In genomic region chr15:41692049-41692448, GRCh38 we compare ENCODE assay signal across 16 cellular contexts. TPM values are rescaled to one million over a fixed set of nuclear protein-coding genes. Genes with fewer than 3 reads are reported as not detected.
A peak's percentile ranks its signal among the peaks of the same experiment; 100 is the strongest.
DNase-seq lines count a peak whose midpoint lies in the region; ATAC-seq, FAIRE-seq and TF ChIP-seq lines count a peak whose summit lies in the region.
"Had no signal": no experiment of that assay in that cellular context is flagged by ENCODE, and none has a peak within 500 bp of the region (broad histone marks: within the 10 kb centered on the region; RNA-seq: fewer than 3 reads in every experiment).

No MANE protein-coding gene starts in this region.

- POLR2A ChIA-PET in naive thymus-derived CD4-positive, alpha-beta T cell (lab: Charles Lee): interaction anchor here (1.2 kb wide), 1 partner anchor 9 kb away, joined by 3 read pairs; no protein-coding TSS in a partner anchor

- H3K36me3 ChIP-seq in naive thymus-derived CD4-positive, alpha-beta T cell (ENCODE audit: control insufficient read depth in 2 of 3, insufficient read depth in 3 of 3, low read length in 3 of 3): peaks cover 0 to 9% (median 6%) of the 10 kb centered on the region in 3 experiments

- no peaks in the 10 kb centered on the region for H3K9me3 ChIP-seq in naive thymus-derived CD4-positive, alpha-beta T cell (ENCODE audit: control insufficient read depth in 2 of 3, low read length in 3 of 3)
- H3K9me3 ChIP-seq: spleen, tibial nerve had no signal

- peak overlapping the region; percentile 53 for H3K4me3 Mint-ChIP-seq in T-helper 2 cell treated with Interferon-gamma antibody and Interleukin-4, amounts not matched to agents 5 μg/mL and 100 μg/mL, for 36 hours
- H3K4me3 Mint-ChIP-seq in activated naive CD8-positive, alpha-beta T cell: peak overlapping the region; percentile 55
- peak overlapping the region in 9 of 10 donors; percentile 6 to 59 (median 36) for H3K4me3 Mint-ChIP-seq in naive thymus-derived CD4-positive, alpha-beta T cell

- H3K9me3 Mint-ChIP-seq in T-helper 2 cell treated with Interferon-gamma antibody and Interleukin-4, amounts not matched to agents 5 μg/mL and 100 μg/mL, for 36 hours: no peaks in the 10 kb centered on the region
- H3K9me3 Mint-ChIP-seq in activated naive CD8-positive, alpha-beta T cell (ENCODE audit: low read depth): no peaks in the 10 kb centered on the region
- H3K9me3 Mint-ChIP-seq in naive thymus-derived CD4-positive, alpha-beta T cell: no peaks in the 10 kb centered on the region

- no peaks in the 10 kb centered on the region for H3K27me3 ChIP-seq in naive thymus-derived CD4-positive, alpha-beta T cell (ENCODE audit: control insufficient read depth in 2 of 2, insufficient read depth in 2 of 2, low read length in 2 of 2)
- H3K27me3 ChIP-seq: spleen, tibial nerve had no signal

- no peak for TF ChIP-seq POLR2A in GM12891 (IDR thresholded peaks at IDR 0.05; ENCODE audit: low read depth, low read length)
- TF ChIP-seq POLR2A in GM12892 (IDR thresholded peaks at IDR 0.05; ENCODE audit: low read depth, low read length): no peak

- H3K4me1 ChIP-seq in naive thymus-derived CD4-positive, alpha-beta T cell (ENCODE audit: control insufficient read depth in 2 of 2, insufficient read depth in 2 of 2, low read length in 2 of 2): peaks cover 0 to 15% of the 10 kb centered on the region in 2 donors

- no peaks in the 10 kb centered on the region for H3K27me3 Mint-ChIP-seq in T-helper 2 cell treated with Interferon-gamma antibody and Interleukin-4, amounts not matched to agents 5 μg/mL and 100 μg/mL, for 36 hours (ENCODE audit: low read depth)
- H3K27me3 Mint-ChIP-seq in activated naive CD8-positive, alpha-beta T cell: no peaks in the 10 kb centered on the region
- H3K27me3 Mint-ChIP-seq in naive thymus-derived CD4-positive, alpha-beta T cell: no peaks in the 10 kb centered on the region

- no peak overlapping the region for H3K27ac ChIP-seq in naive thymus-derived CD4-positive, alpha-beta T cell (ENCODE audit: low read depth, low read length)
- H3K27ac ChIP-seq: tibial nerve had no signal

- CTCF ChIA-PET in naive thymus-derived CD4-positive, alpha-beta T cell (lab: Charles Lee): interaction anchor here (1.2 kb wide), 1 partner anchor 11 kb away, joined by 4 read pairs; no protein-coding TSS in a partner anchor

- no peak for DNase-seq in T-helper 2 cell treated with Interferon-gamma antibody and Interleukin-4, amounts not matched to agents 5 μg/mL and 100 μg/mL, for 36 hours (ENCODE audit: low spot score)
- DNase-seq in T-helper 2 cell: no peak
- no peak for DNase-seq in GM12891 (ENCODE audit: insufficient read length, low spot score)
- DNase-seq in naive thymus-derived CD4-positive, alpha-beta T cell: no peak
- DNase-seq in GM12892 (ENCODE audit: insufficient read length): no peak
- DNase-seq in hippocampal formation (lab: John Stamatoyannopoulos, UW): no peak
- DNase-seq: activated CD8-positive, alpha-beta memory T cell treated with anti-CD3 and anti-CD28 coated beads for 24 hours; DMS53; nucleus accumbens; spleen had no signal

- no peak for ATAC-seq in naive thymus-derived CD4-positive, alpha-beta T cell
- no peak for ATAC-seq in HG03196 (IDR thresholded peaks at IDR 0.05; ENCODE audit: unreplicated experiment)

- peaks cover 34% of the 10 kb centered on the region for H3K4me1 Mint-ChIP-seq in T-helper 2 cell treated with Interferon-gamma antibody and Interleukin-4, amounts not matched to agents 5 μg/mL and 100 μg/mL, for 36 hours (ENCODE audit: low read depth)
- peaks cover 79% of the 10 kb centered on the region for H3K4me1 Mint-ChIP-seq in activated naive CD8-positive, alpha-beta T cell (ENCODE audit: low read depth)
- H3K4me1 Mint-ChIP-seq in naive thymus-derived CD4-positive, alpha-beta T cell: peaks cover 47 to 85% (median 78%) of the 10 kb centered on the region in 7 donors

- intact Hi-C loops in naive thymus-derived CD4-positive, alpha-beta T cell (cut with micrococcal nuclease): loop anchor here in 1 of 2 donors (5.0 kb wide), 1 partner anchor 80 kb away; the partner anchor contains the start of gene MAPKBP1

- H3K27ac Mint-ChIP-seq in T-helper 2 cell treated with Interferon-gamma antibody and Interleukin-4, amounts not matched to agents 5 μg/mL and 100 μg/mL, for 36 hours: peak overlapping the region; percentile 67
- H3K27ac Mint-ChIP-seq in activated naive CD8-positive, alpha-beta T cell: peak overlapping the region; percentile 96
- peak overlapping the region; percentile 15 to 85 (median 75) for H3K27ac Mint-ChIP-seq in naive thymus-derived CD4-positive, alpha-beta T cell

- peak; percentile 16 for FAIRE-seq in GM12891 (lab: Jason Lieb, UNC)
- no peak for FAIRE-seq in GM12892 (lab: Jason Lieb, UNC)
- FAIRE-seq: A204.1, endometrium, GM12878 had no signal

- H3K36me3 Mint-ChIP-seq in T-helper 2 cell treated with Interferon-gamma antibody and Interleukin-4, amounts not matched to agents 5 μg/mL and 100 μg/mL, for 36 hours (ENCODE audit: low read depth): peaks cover 10% of the 10 kb centered on the region
- H3K36me3 Mint-ChIP-seq in activated naive CD8-positive, alpha-beta T cell: peaks cover 3% of the 10 kb centered on the region
- H3K36me3 Mint-ChIP-seq in naive thymus-derived CD4-positive, alpha-beta T cell: peaks cover 0 to 7% (median 4%) of the 10 kb centered on the region in 5 donors

- H3K4me3 ChIP-seq in naive thymus-derived CD4-positive, alpha-beta T cell (ENCODE audit: low read length): no peak overlapping the region
- H3K4me3 ChIP-seq: GM12878, spleen, tibial nerve had no signal

TF ChIP-seq in GM12891, 5 proteins besides CTCF, POLR2A, EP300 and RAD21:
- TF ChIP-seq PAX5 (IDR thresholded peaks at IDR 0.05; ENCODE audit: insufficient read depth, low read length, severe bottlenecking) (no peak), POU2F2 (IDR thresholded peaks at IDR 0.05; ENCODE audit: low read depth, low read length) (no peak), SPI1 (IDR thresholded peaks at IDR 0.05; ENCODE audit: low read depth, low read length) (no peak), POLR2AphosphoS5 (IDR thresholded peaks at IDR 0.05; ENCODE audit: low read depth, low read length) (no peak), TAF1 (IDR thresholded peaks at IDR 0.05; ENCODE audit: low read depth, low read length) (no peak)
TF ChIP-seq in GM12891: peak in this region for 0.

RNA-seq across cellular contexts. Expression of gene MGA, which starts 31.8 kb away (rescaled TPM):
- 4.2 TPM for polyA plus RNA-seq in GM12891 (2012; ENCODE audit: low read depth, missing spikeins)
- total RNA-seq in naive thymus-derived CD4-positive, alpha-beta T cell: 10 to 100 TPM; 35.8 to 73.8 (median 47.3) TPM
- 10 to 100 TPM; 12.7 to 25.1 TPM for polyA plus RNA-seq in naive thymus-derived CD4-positive, alpha-beta T cell
- polyA plus RNA-seq in GM12892 (2012; ENCODE audit: missing spikeins): 9.7 TPM
